Comparison of ENCODE assay signal across 24 cellular contexts in genomic region chr5:36900279-36900678, GRCh38.
"Had no signal": no experiment of that assay in that cellular context is flagged by ENCODE, and none has a peak within 500 bp of the region (broad histone marks: within the 10 kb centered on the region; RNA-seq: fewer than 3 reads in every experiment).

No MANE protein-coding gene starts in this region.

- H3K9me3 Mint-ChIP-seq: activated naive CD4-positive, alpha-beta T cell treated with anti-CD3 and anti-CD28 coated beads, Interleukin-2, amount 50 U/mL, for 24 hours; natural killer cell had no signal

- DNase-seq: activated CD4-positive, alpha-beta T cell treated with anti-CD3 and anti-CD28 coated beads, Interleukin-2, amount 10 ng/mL, durations not matched to agents 7 days and 5 days; activated CD8-positive, alpha-beta T cell treated with anti-CD3 and anti-CD28 coated beads, Interleukin-2, amount 10 ng/mL, durations not matched to agents 7 days and 5 days; activated gamma-delta T cell treated with Interleukin-2 at 50 U/mL for 16 hours; aorta; caudate nucleus; effector memory CD4-positive, alpha-beta T cell; glutamatergic neuron; hippocampal formation; left ventricle myocardium inferior; midbrain; natural killer cell; ovary; stimulated activated CD4-positive, alpha-beta T cell treated with anti-CD3 and anti-CD28 coated beads, Interleukin-12 subunit alpha, Interleukin-12 subunit beta, amount 100 ng/mL, for 4 hours; stimulated activated CD4-positive, alpha-beta T cell treated with anti-CD3 and anti-CD28 coated beads, Interleukin-4, amount 100 ng/mL, for 4 hours; substantia nigra; thyroid gland had no signal

- H3K4me3 Mint-ChIP-seq: activated CD4-positive, alpha-beta T cell treated with anti-CD3 and anti-CD28 coated beads, Interleukin-2, amount 10 ng/mL, durations not matched to agents 7 days and 5 days; activated CD8-positive, alpha-beta T cell treated with anti-CD3 and anti-CD28 coated beads, Interleukin-2, amount 10 ng/mL, durations not matched to agents 7 days and 5 days; activated naive CD4-positive, alpha-beta T cell treated with anti-CD3 and anti-CD28 coated beads, Interleukin-2, amount 50 U/mL, for 24 hours; brain; stimulated activated naive CD8-positive, alpha-beta T cell treated with anti-CD3 and anti-CD28 coated beads, Interleukin-15, Interleukin-2, amounts not matched to agents 100 ng/mL and 50 ng/mL, for 24 hours had no signal

- H3K9me3 ChIP-seq: ovary, prostate gland, right atrium auricular region, thyroid gland had no signal

- H3K4me1 ChIP-seq: prostate gland had no signal

- H3K27me3 ChIP-seq: ovary, right atrium auricular region, thyroid gland had no signal

- H3K27ac ChIP-seq: left ventricle myocardium inferior, ovary, prostate gland, right atrium auricular region, thyroid gland, VCaP had no signal

- H3K4me3 ChIP-seq: left ventricle myocardium inferior, ovary, prostate gland, right atrium auricular region, thyroid gland had no signal

- H3K27ac Mint-ChIP-seq: activated CD4-positive, alpha-beta T cell treated with anti-CD3 and anti-CD28 coated beads, Interleukin-2, amount 10 ng/mL, durations not matched to agents 7 days and 5 days; activated CD8-positive, alpha-beta T cell treated with anti-CD3 and anti-CD28 coated beads, Interleukin-2, amount 10 ng/mL, durations not matched to agents 7 days and 5 days; activated naive CD4-positive, alpha-beta T cell treated with anti-CD3 and anti-CD28 coated beads, Interleukin-2, amount 50 U/mL, for 24 hours had no signal

- ATAC-seq: activated CD4-positive, CD25-positive, alpha-beta regulatory T cell treated with anti-CD3 and anti-CD28 coated beads, Interleukin-2, amount 50 U/mL, for 24 hours; activated CD8-positive, alpha-beta T cell treated with anti-CD3 and anti-CD28 coated beads, Interleukin-2, amount 10 ng/mL, durations not matched to agents 7 days and 5 days; esophagus mucosa; natural killer cell had no signal

- H3K36me3 Mint-ChIP-seq: natural killer cell had no signal

- H3K27me3 Mint-ChIP-seq: activated CD4-positive, alpha-beta T cell treated with anti-CD3 and anti-CD28 coated beads, Interleukin-2, amount 10 ng/mL, durations not matched to agents 7 days and 5 days; activated naive CD4-positive, alpha-beta T cell treated with anti-CD3 and anti-CD28 coated beads, Interleukin-2, amount 50 U/mL, for 24 hours; brain; stimulated activated naive CD8-positive, alpha-beta T cell treated with anti-CD3 and anti-CD28 coated beads, Interleukin-15, Interleukin-2, amounts not matched to agents 100 ng/mL and 50 ng/mL, for 24 hours had no signal

- H3K36me3 ChIP-seq: left ventricle myocardium inferior, ovary, prostate gland, right atrium auricular region, thyroid gland had no signal
